ENCODE assay signal across 21 cellular contexts in genomic region chr6:154960299-154960796, GRCh38. TPM values are rescaled to one million over a fixed set of nuclear protein-coding genes. Genes with fewer than 3 reads are reported as not detected.
DNase-seq lines count a peak whose midpoint lies in the region; ATAC-seq and TF ChIP-seq lines count a peak whose summit lies in the region.
"Had no signal": no experiment of that assay in that cellular context is flagged by ENCODE, and none has a peak within 500 bp of the region (broad histone marks: within the 10 kb centered on the region; RNA-seq: fewer than 3 reads in every experiment).

No MANE protein-coding gene starts in this region.

- no peak overlapping the region for H2AFZ ChIP-seq in H9 (ENCODE audit: low read length)

- H3T11ph ChIP-seq in H9 (ENCODE audit: low read length), result no peak overlapping the region

- no CpG with 5 or more reads among the region's 10 CpGs for WGBS in H9 (ENCODE audit: extremely low coverage, insufficient read length, low lambda C conversion rate)
- WGBS in heart right ventricle, 2 donors, result 66% methylated on average over 10 of the region's 10 CpGs

- no peak overlapping the region for H4K8ac ChIP-seq in H9 (replicated peaks; ENCODE audit: insufficient read length, low read depth, low read length)

- 0 out of 7 replicates have a peak, but pooled peaks cover 0 to 2% (median 0%) of the 10 kb centered on the region in 3 experiments for H3K36me3 Mint-ChIP-seq in H9 (ENCODE audit: insufficient read depth in 1 of 3, low read depth in 3 of 3)
- no peaks in the 10 kb centered on the region for H3K36me3 Mint-ChIP-seq in natural killer cell treated with Interleukin-12 subunit alpha and Interleukin-12 subunit beta and Interleukin-15 and Interleukin-18, amount 100 ng/mL, for 72 hours

- H3K9ac ChIP-seq in H9 (ENCODE audit: extremely low read depth, insufficient read length, low read length), result no peak overlapping the region

- no peak overlapping the region for H2BK15ac ChIP-seq in H9 (ENCODE audit: low read depth, low read length)

- H4K91ac ChIP-seq in H9 (ENCODE audit: insufficient read length, low read depth, low read length), result no peak overlapping the region

- no peaks in the 10 kb centered on the region for H3K79me2 ChIP-seq in H9 (ENCODE audit: insufficient read depth, low read length)

- H3K4me3 Mint-ChIP-seq in H9, result no peak overlapping the region
- no peak overlapping the region for H3K4me3 Mint-ChIP-seq in natural killer cell treated with Interleukin-12 subunit alpha and Interleukin-12 subunit beta and Interleukin-15 and Interleukin-18, amount 100 ng/mL, for 72 hours
- H3K4me3 Mint-ChIP-seq: activated B cell treated with CpG ODN at 0.5 μM for 24 hours; activated CD4-positive, alpha-beta memory T cell treated with anti-CD3 and anti-CD28 coated beads, Interleukin-2, amount 10 ng/mL, durations not matched to agents 7 days and 5 days; CD8-positive, alpha-beta T cell had no signal

- no peaks in the 10 kb centered on the region for H4K20me1 ChIP-seq in H9 (ENCODE audit: control insufficient read depth, insufficient read depth, insufficient read length)

- TF ChIP-seq CTCF in H9 (conservative IDR thresholded peaks at IDR 0.05), result no peak
- no peak for TF ChIP-seq CTCF in heart right ventricle (IDR thresholded peaks at IDR 0.05)

- H2BK20ac ChIP-seq in H9 (ENCODE audit: low read depth, low read length, poor library complexity, severe bottlenecking), result no peak overlapping the region

- no peak overlapping the region for H3K4ac ChIP-seq in H9 (ENCODE audit: low read depth, low read length)

- intact Hi-C loops in heart right ventricle (cut with DNase I), result no loop called here
- intact Hi-C loops in posterior vena cava (cut with DNase I), result no loop called here

- no peak overlapping the region for H3K4me3 ChIP-seq in heart right ventricle
- H3K4me3 ChIP-seq: HAP-1, skin epidermis had no signal

- H3K79me1 ChIP-seq in H9 (ENCODE audit: insufficient read depth, low read depth, low read length, poor library complexity, severe bottlenecking), result no peaks in the 10 kb centered on the region

- ATAC-seq in heart right ventricle (peak in 6 of 8 donors; percentile 17 to 82 (median 52)), GM19463 (IDR thresholded peaks at IDR 0.05; ENCODE audit: unreplicated experiment) (no peak)
- no peak for ATAC-seq in natural killer cell treated with Interleukin-12 subunit alpha and Interleukin-12 subunit beta and Interleukin-15 and Interleukin-18, amount 100 ng/mL, for 72 hours
- ATAC-seq: CD8-positive, alpha-beta T cell; foreskin keratinocyte; naive thymus-derived CD8-positive, alpha-beta T cell had no signal

- no peak overlapping the region for H2BK12ac ChIP-seq in H9 (ENCODE audit: insufficient read length, low read depth, low read length)

- TF ChIP-seq EP300 in Ishikawa (IDR thresholded peaks at IDR 0.05; ENCODE audit: borderline replicate concordance), result no peak

- no peak overlapping the region for H3K56ac ChIP-seq in H9 (ENCODE audit: insufficient read length, low read depth, low read length)

- H3K23ac ChIP-seq in H9 (ENCODE audit: insufficient read length, low read depth, low read length), result no peak overlapping the region

- peak overlapping the region in 2 of 3 experiments; percentile 0 to 1; a peak in 1 of 7 replicates for H3K27ac Mint-ChIP-seq in H9
- H3K27ac Mint-ChIP-seq in natural killer cell treated with Interleukin-12 subunit alpha and Interleukin-12 subunit beta and Interleukin-15 and Interleukin-18, amount 100 ng/mL, for 72 hours, result no peak overlapping the region
- H3K27ac Mint-ChIP-seq: activated B cell treated with CpG ODN at 0.5 μM for 24 hours; activated CD4-positive, alpha-beta memory T cell treated with anti-CD3 and anti-CD28 coated beads, Interleukin-2, amount 10 ng/mL, durations not matched to agents 7 days and 5 days; CD8-positive, alpha-beta T cell had no signal

- H3K27me3 Mint-ChIP-seq in H9 (ENCODE audit: low read depth), result no peaks in the 10 kb centered on the region
- no peaks in the 10 kb centered on the region for H3K27me3 Mint-ChIP-seq in natural killer cell treated with Interleukin-12 subunit alpha and Interleukin-12 subunit beta and Interleukin-15 and Interleukin-18, amount 100 ng/mL, for 72 hours
- H3K27me3 Mint-ChIP-seq: activated B cell treated with CpG ODN at 0.5 μM for 24 hours; activated CD4-positive, alpha-beta memory T cell treated with anti-CD3 and anti-CD28 coated beads, Interleukin-2, amount 10 ng/mL, durations not matched to agents 7 days and 5 days; naive thymus-derived CD8-positive, alpha-beta T cell had no signal

- H3K27ac ChIP-seq in H9 (ENCODE audit: insufficient read length, low read depth, low read length) (no peak overlapping the region), heart right ventricle (no peak overlapping the region)
- H3K27ac ChIP-seq: foreskin keratinocyte, skin epidermis had no signal

- TF ChIP-seq RAD21 in Ishikawa (IDR thresholded peaks at IDR 0.05; ENCODE audit: low read depth), result no peak

- peaks cover 3 to 6% of the 10 kb centered on the region in 2 experiments; a peak in 3 of 4 replicates for H3K4me1 Mint-ChIP-seq in H9
- peaks cover 6 to 11% of the 10 kb centered on the region in 2 donors for H3K4me1 Mint-ChIP-seq in natural killer cell treated with Interleukin-12 subunit alpha and Interleukin-12 subunit beta and Interleukin-15 and Interleukin-18, amount 100 ng/mL, for 72 hours (ENCODE audit: low read depth in 2 of 2)
- H3K4me1 Mint-ChIP-seq: activated B cell treated with CpG ODN at 0.5 μM for 24 hours; activated CD4-positive, alpha-beta memory T cell treated with anti-CD3 and anti-CD28 coated beads, Interleukin-2, amount 10 ng/mL, durations not matched to agents 7 days and 5 days; naive thymus-derived CD8-positive, alpha-beta T cell had no signal

- no peaks in the 10 kb centered on the region for H3K9me3 Mint-ChIP-seq in H9
- no peaks in the 10 kb centered on the region for H3K9me3 Mint-ChIP-seq in natural killer cell treated with Interleukin-12 subunit alpha and Interleukin-12 subunit beta and Interleukin-15 and Interleukin-18, amount 100 ng/mL, for 72 hours
- H3K9me3 Mint-ChIP-seq: activated B cell treated with CpG ODN at 0.5 μM for 24 hours; activated CD4-positive, alpha-beta memory T cell treated with anti-CD3 and anti-CD28 coated beads, Interleukin-2, amount 10 ng/mL, durations not matched to agents 7 days and 5 days; CD8-positive, alpha-beta T cell; naive thymus-derived CD8-positive, alpha-beta T cell had no signal

- H2AK5ac ChIP-seq in H9 (ENCODE audit: insufficient read length, low read length), result no peak overlapping the region

- H2BK5ac ChIP-seq in H9 (ENCODE audit: insufficient read length, low read length), result no peak overlapping the region

- H2BK120ac ChIP-seq in H9 (ENCODE audit: low read depth, low read length, poor library complexity, severe bottlenecking), result no peak overlapping the region

- no peak overlapping the region for H3K4me2 ChIP-seq in H9 (ENCODE audit: insufficient read depth, insufficient read length, low read length)

- peak overlapping the region; percentile 42 for H4K5ac ChIP-seq in H9 (ENCODE audit: insufficient read length, low read depth, low read length)

- no peak overlapping the region for H3K14ac ChIP-seq in H9 (ENCODE audit: insufficient read depth, low read length)

- H3K27me3 ChIP-seq in H9 (ENCODE audit: insufficient read depth, low read length) (no peaks in the 10 kb centered on the region), heart right ventricle (no peaks in the 10 kb centered on the region)
- H3K27me3 ChIP-seq: foreskin keratinocyte had no signal

- H3K18ac ChIP-seq in H9 (ENCODE audit: insufficient read length, low read depth, low read length), result no peak overlapping the region

- no peaks in the 10 kb centered on the region for H3K9me3 ChIP-seq in H9 (ENCODE audit: control insufficient read depth, low read depth, low read length)
- H3K9me3 ChIP-seq in heart right ventricle, result no peaks in the 10 kb centered on the region
- H3K9me3 ChIP-seq: HAP-1 had no signal

- H3K36me3 ChIP-seq in heart right ventricle, result peaks cover 0 to 31% (median 0%) of the 10 kb centered on the region in 9 donors
- H3K36me3 ChIP-seq: HAP-1 had no signal

- no peak for DNase-seq in H9
- DNase-seq in heart right ventricle, result peak in 1 of 2 donors; percentile 27
- DNase-seq in posterior vena cava (ENCODE audit: low spot score), result peak; percentile 50
- DNase-seq in amniotic stem cell (lab: John Stamatoyannopoulos, UW), result no peak
- DNase-seq in natural killer cell treated with Interleukin-12 subunit alpha and Interleukin-12 subunit beta and Interleukin-15 and Interleukin-18, amount 100 ng/mL, for 72 hours (ENCODE audit: low spot score), result no peak
- DNase-seq: activated B cell treated with CpG ODN at 0.5 μM for 24 hours; activated CD4-positive, alpha-beta memory T cell treated with anti-CD3 and anti-CD28 coated beads, Interleukin-2, amount 10 ng/mL, durations not matched to agents 7 days and 5 days; activated naive CD4-positive, alpha-beta T cell; activated T-cell treated with anti-CD3 and anti-CD28 coated beads for 4 hours; CD8-positive, alpha-beta T cell; effector CD4-positive, alpha-beta T cell; erythroblast; foreskin keratinocyte; mesenchymal stem cell; naive thymus-derived CD8-positive, alpha-beta T cell; stimulated activated naive CD4-positive, alpha-beta T cell treated with Interleukin-2 at 50 U/mL for 16 hours; trophoblast cell had no signal

- no peaks in the 10 kb centered on the region for H3K23me2 ChIP-seq in H9 (ENCODE audit: insufficient read length, low read depth, low read length, poor library complexity, severe bottlenecking)

- H3K4me1 ChIP-seq in H9 (ENCODE audit: insufficient read depth, low read length), result no peaks in the 10 kb centered on the region
- H3K4me1 ChIP-seq in heart right ventricle, result peaks cover 0 to 6% (median 0%) of the 10 kb centered on the region in 9 donors
- H3K4me1 ChIP-seq: foreskin keratinocyte had no signal

TF ChIP-seq in Ishikawa, 13 proteins besides CTCF, POLR2A, EP300 and RAD21:
- TF ChIP-seq TAF1 (IDR thresholded peaks at IDR 0.05; ENCODE audit: low read depth), result no peak
- TF ChIP-seq TCF12 (IDR thresholded peaks at IDR 0.05; ENCODE audit: low read depth), result no peak
- TF ChIP-seq NFIC (IDR thresholded peaks at IDR 0.05), result peak; percentile 31; the same call in 1 of the 2 replicates
TF ChIP-seq in Ishikawa: peak in this region for 1.

RNA-seq across cellular contexts. Expression of gene TIAM2, which starts 34.8 kb away (rescaled TPM):
- 5.0 and 6.3 TPM in 2 replicates for total RNA-seq in H9 (2021)
- 10 to 100 TPM in 7 of 10 donors, 1 to 10 TPM in 3; 7.8 to 22.5 (median 14.0) TPM for total RNA-seq in heart right ventricle
- polyA plus RNA-seq in heart right ventricle, result 1 to 10 TPM; 4.3 to 7.5 TPM
- 10 to 100 TPM in 1 of 2 donors, 1 to 10 TPM in 1; 7.8 to 11.2 TPM for total RNA-seq in posterior vena cava
- 10 to 100 TPM; 19.6 to 64.3 TPM for total RNA-seq in natural killer cell treated with Interleukin-12 subunit alpha and Interleukin-12 subunit beta and Interleukin-15 and Interleukin-18, amount 100 ng/mL, for 72 hours

Comparison
In these comparisons a context has a peak if more than half of its experiments do, and no peak if none do; other contexts are left out.
1. H3K27ac Mint-ChIP-seq: peak in H9 (2 of 3); none in natural killer cell treated with Interleukin-12 subunit alpha and Interleukin-12 subunit beta and Interleukin-15 and Interleukin-18, amount 100 ng/mL, for 72 hours (0 of 2).
2. ATAC-seq: peak in heart right ventricle (6 of 8); none in natural killer cell treated with Interleukin-12 subunit alpha and Interleukin-12 subunit beta and Interleukin-15 and Interleukin-18, amount 100 ng/mL, for 72 hours (0 of 2) and GM19463 (single experiment).